In genomic region chr22:37607010-37607911, GRCh38 we compare ENCODE assay signal across 1 cellular context.
TF ChIP-seq lines count a peak whose summit lies in the region.

No MANE protein-coding gene starts in this region.

TF ChIP-seq in HEK293, 187 proteins besides CTCF, POLR2A, EP300 and RAD21 (continued from another document and continues in another):
- TF ChIP-seq ZNF416 (tag by site-specific recombination; IDR thresholded peaks at IDR 0.05), result no peak
- TF ChIP-seq REST (tag by site-specific recombination; IDR thresholded peaks at IDR 0.05), result no peak
- TF ChIP-seq ZNF350 (tag by site-specific recombination; IDR thresholded peaks at IDR 0.05), result no peak
- no peak for TF ChIP-seq ZNF530 (tag by site-specific recombination; IDR thresholded peaks at IDR 0.05; ENCODE audit: low read depth)
- no peak for TF ChIP-seq ZNF274 (IDR thresholded peaks at IDR 0.05; ENCODE audit: low read length)
- TF ChIP-seq ZNF274 (tag by site-specific recombination; IDR thresholded peaks at IDR 0.05; ENCODE audit: borderline replicate concordance), result no peak
- peak; percentile 69 for TF ChIP-seq ZNF335 (tag by site-specific recombination; conservative IDR thresholded peaks at IDR 0.05)
- no peak for TF ChIP-seq ZNF621 (tag by site-specific recombination; IDR thresholded peaks at IDR 0.05)
- TF ChIP-seq ZNF423 (tag by site-specific recombination; IDR thresholded peaks at IDR 0.05), result no peak
- TF ChIP-seq OVOL3 (tag by site-specific recombination; IDR thresholded peaks at IDR 0.05), result no peak
- no peak for TF ChIP-seq OSR2 (tag by site-specific recombination; IDR thresholded peaks at IDR 0.05)
- TF ChIP-seq FEZF1 (tag by site-specific recombination; IDR thresholded peaks at IDR 0.05), result no peak
- no peak for TF ChIP-seq BCL6B (tag by site-specific recombination; IDR thresholded peaks at IDR 0.05)
- TF ChIP-seq ZIC2 (tag by site-specific recombination; IDR thresholded peaks at IDR 0.05), result no peak
- TF ChIP-seq WT1 (tag by site-specific recombination; IDR thresholded peaks at IDR 0.05), result peak; percentile 55; the same call in 1 of the 2 replicates
- TF ChIP-seq AEBP2 (tag by site-specific recombination; IDR thresholded peaks at IDR 0.05; ENCODE audit: borderline replicate concordance), result no peak
- no peak for TF ChIP-seq ZNF473 (tag by site-specific recombination; IDR thresholded peaks at IDR 0.05)
- no peak for TF ChIP-seq PATZ1 (tag by site-specific recombination; IDR thresholded peaks at IDR 0.05)
- TF ChIP-seq SCRT1 (tag by site-specific recombination; IDR thresholded peaks at IDR 0.05; ENCODE audit: borderline replicate concordance), result no peak
- TF ChIP-seq ZNF654 (tag by site-specific recombination; IDR thresholded peaks at IDR 0.05; ENCODE audit: low read depth), result peak; percentile 54
- no peak for TF ChIP-seq ZNF404 (tag by site-specific recombination; IDR thresholded peaks at IDR 0.05)
- TF ChIP-seq KLF17 (tag by site-specific recombination; IDR thresholded peaks at IDR 0.05), result 0 out of 2 replicates have a peak, but pooled peaks have one; percentile 43
- no peak for TF ChIP-seq ZNF518A (tag by site-specific recombination; conservative IDR thresholded peaks at IDR 0.05; ENCODE audit: low read depth)
- peak; percentile 25; the same call in 1 of the 2 replicates for TF ChIP-seq ZBTB8A (tag by site-specific recombination; IDR thresholded peaks at IDR 0.05)
- TF ChIP-seq ZNF239 (tag by site-specific recombination; IDR thresholded peaks at IDR 0.05), result no peak
- TF ChIP-seq ZNF623 (tag by site-specific recombination; IDR thresholded peaks at IDR 0.05), result no peak; the same call in 1 of the 2 replicates
- no peak for TF ChIP-seq ZNF280C (tag by site-specific recombination; IDR thresholded peaks at IDR 0.05)
- TF ChIP-seq ZNF362 (tag by site-specific recombination; IDR thresholded peaks at IDR 0.05), result peak; percentile 98
- no peak; the same call in 1 of the 2 replicates for TF ChIP-seq ZNF10 (tag by site-specific recombination; IDR thresholded peaks at IDR 0.05)
- TF ChIP-seq KLF16 (tag by site-specific recombination; IDR thresholded peaks at IDR 0.05), result peak; percentile 21; the same call in 1 of the 2 replicates
- TF ChIP-seq HOXA7 (CRISPR knock-in tag; IDR thresholded peaks at IDR 0.05; ENCODE audit: borderline replicate concordance), result no peak
- TF ChIP-seq ZNF549 (tag by site-specific recombination; IDR thresholded peaks at IDR 0.05), result no peak
- TF ChIP-seq HOXC10 (CRISPR knock-in tag; IDR thresholded peaks at IDR 0.05), result no peak
- TF ChIP-seq ZNF37A (tag by site-specific recombination; IDR thresholded peaks at IDR 0.05), result no peak; the same call in 1 of the 2 replicates
- no peak for TF ChIP-seq ZNF449 (tag by site-specific recombination; IDR thresholded peaks at IDR 0.05)
- TF ChIP-seq SETDB1 (IDR thresholded peaks at IDR 0.05; ENCODE audit: insufficient read length, low read length), result no peak
- no peak for TF ChIP-seq ZNF433 (tag by site-specific recombination; IDR thresholded peaks at IDR 0.05; ENCODE audit: low read depth)
- no peak; the same call in 1 of the 2 replicates for TF ChIP-seq ZSCAN5A (tag by site-specific recombination; IDR thresholded peaks at IDR 0.05)
- no peak for TF ChIP-seq ZNF202 (tag by site-specific recombination; IDR thresholded peaks at IDR 0.05; ENCODE audit: borderline replicate concordance)
- peak; percentile 55 for TF ChIP-seq KLF8 (tag by site-specific recombination; IDR thresholded peaks at IDR 0.05)
